11 cellular contexts compared by ENCODE assay signal in genomic region chr10:100014129-100014762, GRCh38. TPM values are rescaled to one million over a fixed set of nuclear protein-coding genes. Genes with fewer than 3 reads are reported as not detected.
A peak's percentile ranks its signal among the peaks of the same experiment; 100 is the strongest.
DNase-seq lines count a peak whose midpoint lies in the region; ATAC-seq and TF ChIP-seq lines count a peak whose summit lies in the region.
"Had no signal": no experiment of that assay in that cellular context is flagged by ENCODE, and none has a peak within 500 bp of the region (broad histone marks: within the 10 kb centered on the region; RNA-seq: fewer than 3 reads in every experiment).

No MANE protein-coding gene starts in this region.

- H3K9me3 Mint-ChIP-seq in natural killer cell treated with Interleukin-12 subunit alpha and Interleukin-12 subunit beta and Interleukin-15 and Interleukin-18, amount 100 ng/mL, for 72 hours = no peaks in the 10 kb centered on the region
- H3K9me3 Mint-ChIP-seq in endothelial cell (ENCODE audit: unreplicated experiment) = no peaks in the 10 kb centered on the region
- no peaks in the 10 kb centered on the region for H3K9me3 Mint-ChIP-seq in naive thymus-derived CD8-positive, alpha-beta T cell

- peak; percentile 36 for DNase-seq in COLO668 (lab: John Stamatoyannopoulos, UW; ENCODE audit: unreplicated experiment)
- peak; percentile 41 to 60 for DNase-seq in NCI-H187 (lab: John Stamatoyannopoulos, UW)
- DNase-seq in NCI-H1048 (lab: John Stamatoyannopoulos, UW) = no peak
- no peak for DNase-seq in natural killer cell treated with Interleukin-12 subunit alpha and Interleukin-12 subunit beta and Interleukin-15 and Interleukin-18, amount 100 ng/mL, for 72 hours (ENCODE audit: low spot score)
- no peak for DNase-seq in endothelial cell (ENCODE audit: low spot score)
- no peak for DNase-seq in naive thymus-derived CD8-positive, alpha-beta T cell
- DNase-seq: BE2C, left ventricle myocardium superior had no signal

- H3K27me3 Mint-ChIP-seq in natural killer cell treated with Interleukin-12 subunit alpha and Interleukin-12 subunit beta and Interleukin-15 and Interleukin-18, amount 100 ng/mL, for 72 hours = no peaks in the 10 kb centered on the region
- H3K27me3 Mint-ChIP-seq in endothelial cell (ENCODE audit: unreplicated experiment) = peaks cover 9% of the 10 kb centered on the region
- H3K27me3 Mint-ChIP-seq in naive thymus-derived CD8-positive, alpha-beta T cell = peaks cover 0 to 4% (median 3%) of the 10 kb centered on the region in 5 donors

- no peak for TF ChIP-seq CTCF in endothelial cell (IDR thresholded peaks at IDR 0.05; ENCODE audit: unreplicated experiment)

- peaks cover 4 to 11% of the 10 kb centered on the region in 2 donors for H3K4me1 Mint-ChIP-seq in natural killer cell treated with Interleukin-12 subunit alpha and Interleukin-12 subunit beta and Interleukin-15 and Interleukin-18, amount 100 ng/mL, for 72 hours (ENCODE audit: low read depth in 2 of 2)
- peaks cover 7% of the 10 kb centered on the region for H3K4me1 Mint-ChIP-seq in endothelial cell (ENCODE audit: unreplicated experiment)
- peaks cover 5 to 23% (median 12%) of the 10 kb centered on the region in 4 donors for H3K4me1 Mint-ChIP-seq in naive thymus-derived CD8-positive, alpha-beta T cell

- H3K36me3 Mint-ChIP-seq in natural killer cell treated with Interleukin-12 subunit alpha and Interleukin-12 subunit beta and Interleukin-15 and Interleukin-18, amount 100 ng/mL, for 72 hours = no peaks in the 10 kb centered on the region
- peaks cover 3% of the 10 kb centered on the region for H3K36me3 Mint-ChIP-seq in endothelial cell (ENCODE audit: low read depth, unreplicated experiment)
- no peaks in the 10 kb centered on the region for H3K36me3 Mint-ChIP-seq in naive thymus-derived CD8-positive, alpha-beta T cell

- POLR2A ChIA-PET in naive thymus-derived CD8-positive, alpha-beta T cell (lab: Charles Lee) = interaction anchor here (0.7 kb wide), 1 partner anchor 20 kb away, joined by 3 read pairs; no protein-coding TSS in a partner anchor

- H3K4me3 Mint-ChIP-seq in natural killer cell treated with Interleukin-12 subunit alpha and Interleukin-12 subunit beta and Interleukin-15 and Interleukin-18, amount 100 ng/mL, for 72 hours = no peak overlapping the region
- no peak overlapping the region for H3K4me3 Mint-ChIP-seq in endothelial cell (ENCODE audit: unreplicated experiment)
- H3K4me3 Mint-ChIP-seq in naive thymus-derived CD8-positive, alpha-beta T cell = no peak overlapping the region

- H3K27ac Mint-ChIP-seq in natural killer cell treated with Interleukin-12 subunit alpha and Interleukin-12 subunit beta and Interleukin-15 and Interleukin-18, amount 100 ng/mL, for 72 hours = no peak overlapping the region
- no peak overlapping the region for H3K27ac Mint-ChIP-seq in endothelial cell (ENCODE audit: unreplicated experiment)
- peak overlapping the region in 2 of 10 donors; percentile 2 to 36 for H3K27ac Mint-ChIP-seq in naive thymus-derived CD8-positive, alpha-beta T cell

- ATAC-seq in GM19324 (IDR thresholded peaks at IDR 0.05; ENCODE audit: low FRiP score, unreplicated experiment) (peak; percentile 66), HG02943 (IDR thresholded peaks at IDR 0.05; ENCODE audit: low read depth, unreplicated experiment) (peak; percentile 63)
- no peak for ATAC-seq in natural killer cell treated with Interleukin-12 subunit alpha and Interleukin-12 subunit beta and Interleukin-15 and Interleukin-18, amount 100 ng/mL, for 72 hours
- ATAC-seq in naive thymus-derived CD8-positive, alpha-beta T cell = no peak
- ATAC-seq: HCT116, left ventricle myocardium superior had no signal

RNA-seq across cellular contexts. Expression of gene DNMBP, which starts 4.5 kb away (rescaled TPM):
- 1 to 10 TPM; 4.1 to 4.3 TPM for total RNA-seq in natural killer cell treated with Interleukin-12 subunit alpha and Interleukin-12 subunit beta and Interleukin-15 and Interleukin-18, amount 100 ng/mL, for 72 hours
- 21.8 TPM for total RNA-seq in endothelial cell (ENCODE audit: unreplicated experiment)
- 1 to 10 TPM; 5.8 to 6.5 TPM for total RNA-seq in naive thymus-derived CD8-positive, alpha-beta T cell
- 1 to 10 TPM in 2 of 3 donors, under 1 TPM in 1; 0.59 to 1.6 (median 1.1) TPM for polyA plus RNA-seq in naive thymus-derived CD8-positive, alpha-beta T cell

Comparison
In these comparisons a context has a peak if more than half of its experiments do, and no peak if none do; other contexts are left out.
1. DNase-seq: peak in COLO668 (single experiment) and NCI-H187 (2 of 2); none in NCI-H1048 (single experiment), natural killer cell treated with Interleukin-12 subunit alpha and Interleukin-12 subunit beta and Interleukin-15 and Interleukin-18, amount 100 ng/mL, for 72 hours (single experiment), endothelial cell (single experiment) and naive thymus-derived CD8-positive, alpha-beta T cell (0 of 10).
2. ATAC-seq: peak in GM19324 (single experiment) and HG02943 (single experiment); none in natural killer cell treated with Interleukin-12 subunit alpha and Interleukin-12 subunit beta and Interleukin-15 and Interleukin-18, amount 100 ng/mL, for 72 hours (0 of 2) and naive thymus-derived CD8-positive, alpha-beta T cell (0 of 2).